In genomic region chr6:129498950-129499870, GRCh38 we compare ENCODE assay signal across 7 cellular contexts.
DNase-seq lines count a peak whose midpoint lies in the region; ATAC-seq, FAIRE-seq and TF ChIP-seq lines count a peak whose summit lies in the region.

No MANE protein-coding gene starts in this region.

- POLR2A ChIA-PET in PC-3 (lab: Charles Lee; ENCODE audit: unreplicated experiment), result interaction anchor here (0.6 kb wide), 1 partner anchor 68 kb away, joined by 4 read pairs; no protein-coding TSS in a partner anchor

- peak overlapping the region; percentile 32; the same call in 1 of the 2 replicates for H3K9ac ChIP-seq in PC-3 (ENCODE audit: low read length)

- DNase-seq in Daoy (ENCODE audit: low read depth) (peak; percentile 46), PC-3 (peak; percentile 81), bronchial epithelial cell (ENCODE audit: low read depth) (peak; percentile 71), kidney glomerular epithelial cell (lab: John Stamatoyannopoulos, UW) (peak; percentile 72), tibial artery (peak in 1 of 2 donors; percentile 33)

- H3K4me3 ChIP-seq in PC-3 (ENCODE audit: low read length), result peak overlapping the region; percentile 49; the same call in 1 of the 2 replicates
- no peak overlapping the region for H3K4me3 ChIP-seq in bronchial epithelial cell (ENCODE audit: low read depth, low read length)
- no peak overlapping the region for H3K4me3 ChIP-seq in tibial artery

- H3K79me2 ChIP-seq in PC-3 (ENCODE audit: low read length), result no peaks in the 10 kb centered on the region

- H3K36me3 ChIP-seq in PC-3 (ENCODE audit: low read depth, low read length) (no peaks in the 10 kb centered on the region), bronchial epithelial cell (ENCODE audit: control insufficient read depth, insufficient read depth, low read length) (no peaks in the 10 kb centered on the region), tibial artery (peaks cover 0 to 9% (median 3%) of the 10 kb centered on the region in 3 donors)

- H3K4me2 ChIP-seq in PC-3 (ENCODE audit: low read length), result peak overlapping the region; percentile 79

- H3F3A ChIP-seq in PC-3 (ENCODE audit: low read length, unreplicated experiment), result peaks cover 3% of the 10 kb centered on the region

- TF ChIP-seq CTCF in PC-3 (conservative IDR thresholded peaks at IDR 0.05; ENCODE audit: low read depth, low read length) (peak; percentile 76), bronchial epithelial cell (IDR thresholded peaks at IDR 0.05; ENCODE audit: insufficient read depth, low read length, severe bottlenecking) (peak; percentile 24), tibial artery (IDR thresholded peaks at IDR 0.05) (peak; percentile 44 to 58)

- H3K4me1 ChIP-seq in PC-3 (ENCODE audit: insufficient read depth, low read length), result peaks cover 52% of the 10 kb centered on the region
- H3K4me1 ChIP-seq in tibial artery, result peaks cover 0 to 8% (median 1%) of the 10 kb centered on the region in 4 donors

- FAIRE-seq in bronchial epithelial cell (lab: Jason Lieb, UNC), result no peak

- peak overlapping the region; percentile 52 for H3K27ac ChIP-seq in PC-3 (ENCODE audit: low read length)
- no peak overlapping the region for H3K27ac ChIP-seq in tibial artery

- H2AFZ ChIP-seq in PC-3 (ENCODE audit: low read length), result peak overlapping the region; percentile 54

- H3K27me3 ChIP-seq in PC-3 (ENCODE audit: low read length), result no peaks in the 10 kb centered on the region
- H3K27me3 ChIP-seq in bronchial epithelial cell (ENCODE audit: control insufficient read depth, insufficient read depth, low read length), result no peaks in the 10 kb centered on the region
- H3K27me3 ChIP-seq in tibial artery, result no peaks in the 10 kb centered on the region

- H3K9me3 ChIP-seq in PC-3 (ENCODE audit: low read length) (no peaks in the 10 kb centered on the region), tibial artery (no peaks in the 10 kb centered on the region)

- H3K9me2 ChIP-seq in PC-3 (replicated peaks; ENCODE audit: low read length), result no peaks in the 10 kb centered on the region

- intact Hi-C loops in PC-3 (cut with micrococcal nuclease) (loop anchor here (1.0 to 10.0 kb wide), 6 partner anchors 68 to 523 kb away; partner anchors contain the start of gene TMEM244), tibial artery (cut with DNase I; ENCODE audit: low total_unique reads) (loop anchor here (5.0 kb wide), 1 partner anchor 78 kb away; no protein-coding TSS in a partner anchor)

- BruUV-seq in PC-3 (replicated peaks; lab: Mats Ljungman, UMichigan), result no TSS peak

- CTCF ChIA-PET in PC-3 (lab: Charles Lee), result interaction anchor here (0.6 to 1.4 kb wide), 5 partner anchors 30 to 134 kb away, joined by 3 to 5 read pairs (median 4); no protein-coding TSS in a partner anchor

- ATAC-seq in GM19351 (IDR thresholded peaks at IDR 0.05; ENCODE audit: unreplicated experiment) (peak; percentile 86), HG03442 (IDR thresholded peaks at IDR 0.05; ENCODE audit: unreplicated experiment) (peak; percentile 73), PC-3 (peak; percentile 52)

- no peaks in the 10 kb centered on the region for H4K20me1 ChIP-seq in PC-3 (ENCODE audit: low read length)

Comparison
In these comparisons a context has a peak if more than half of its experiments do, and no peak if none do; other contexts are left out.
1. CTCF ChIP-seq: peak in every context shown above with its lines; median percentile 76 in PC-3; 51 in tibial artery; 24 in bronchial epithelial cell.